ENCODE assay signal across 14 cellular contexts in genomic region chr10:75335983-75336382, GRCh38.
DNase-seq lines count a peak whose midpoint lies in the region; ATAC-seq, FAIRE-seq and TF ChIP-seq lines count a peak whose summit lies in the region.
"Had no signal": no experiment of that assay in that cellular context is flagged by ENCODE, and none has a peak within 500 bp of the region (broad histone marks: within the 10 kb centered on the region; RNA-seq: fewer than 3 reads in every experiment).

No MANE protein-coding gene starts in this region.

- FAIRE-seq in urothelium cell line (lab: Jason Lieb, UNC) = no peak

- H3K9me3 ChIP-seq in esophagus squamous epithelium = no peaks in the 10 kb centered on the region

- no peak overlapping the region for H3K4me3 ChIP-seq in esophagus squamous epithelium
- H3K4me3 ChIP-seq: heart left ventricle had no signal

- no peaks in the 10 kb centered on the region for H3K4me1 ChIP-seq in esophagus squamous epithelium
- H3K4me1 ChIP-seq: heart left ventricle had no signal

- TF ChIP-seq CTCF in GM20000 (IDR thresholded peaks at IDR 0.05; ENCODE audit: extremely low read depth, missing control alignments) (no peak), esophagus squamous epithelium (IDR thresholded peaks at IDR 0.05) (no peak)

- ATAC-seq in GM18498 (IDR thresholded peaks at IDR 0.05; ENCODE audit: unreplicated experiment) (peak; percentile 83), HG03095 (IDR thresholded peaks at IDR 0.05; ENCODE audit: unreplicated experiment) (peak; percentile 88)
- ATAC-seq in stimulated activated naive CD8-positive, alpha-beta T cell treated with anti-CD3 and anti-CD28 coated beads, Interleukin-15, Interleukin-2, amounts not matched to agents 100 U/mL and 50 U/mL, for 24 hours = no peak
- ATAC-seq: activated CD8-positive, alpha-beta T cell treated with anti-CD3 and anti-CD28 coated beads for 36 hours had no signal

- H3K27ac ChIP-seq in esophagus squamous epithelium = no peak overlapping the region
- H3K27ac ChIP-seq: KMS-11 had no signal

- TF ChIP-seq POLR2A in esophagus squamous epithelium (IDR thresholded peaks at IDR 0.05) = no peak

- intact Hi-C loops in esophagus squamous epithelium (cut with DNase I) = no loop called here

- no peaks in the 10 kb centered on the region for H3K36me3 ChIP-seq in esophagus squamous epithelium
- H3K36me3 ChIP-seq: heart left ventricle had no signal

- DNase-seq in GM20000 (ENCODE audit: low spot score) (peak; percentile 50), NOMO-1 treated with dmso at 0.1 percent for 144 hours (lab: John Stamatoyannopoulos, UW; ENCODE audit: unreplicated experiment) (peak; percentile 86), hepatic stellate cell (ENCODE audit: low spot score) (no peak), esophagus squamous epithelium (lab: John Stamatoyannopoulos, UW) (no peak), urothelium cell line (ENCODE audit: low spot score) (no peak)
- no peak for DNase-seq in stimulated activated naive CD8-positive, alpha-beta T cell treated with anti-CD3 and anti-CD28 coated beads, Interleukin-15, Interleukin-2, amounts not matched to agents 100 U/mL and 50 U/mL, for 24 hours
- DNase-seq: activated CD8-positive, alpha-beta T cell treated with anti-CD3 and anti-CD28 coated beads for 36 hours; activated naive CD8-positive, alpha-beta T cell treated with anti-CD3 and anti-CD28 coated beads for 36 hours; heart left ventricle; NCI-H524 treated with DMSO at 0.1 percent for 48 hours; retina had no signal

- no peaks in the 10 kb centered on the region for H3K27me3 ChIP-seq in esophagus squamous epithelium
- H3K27me3 ChIP-seq: heart left ventricle had no signal

Comparison
In these comparisons a context has a peak if more than half of its experiments do, and no peak if none do; other contexts are left out.
1. DNase-seq: peak in GM20000 (single experiment) and NOMO-1 treated with dmso at 0.1 percent for 144 hours (single experiment); none in hepatic stellate cell (single experiment), esophagus squamous epithelium (single experiment), stimulated activated naive CD8-positive, alpha-beta T cell treated with anti-CD3 and anti-CD28 coated beads, Interleukin-15, Interleukin-2, amounts not matched to agents 100 U/mL and 50 U/mL, for 24 hours (single experiment) and urothelium cell line (single experiment).